19 cellular contexts compared by ENCODE assay signal in genomic region chr18:10414293-10414842, GRCh38. TPM values are rescaled to one million over a fixed set of nuclear protein-coding genes. Genes with fewer than 3 reads are reported as not detected.
"Had no signal": no experiment of that assay in that cellular context is flagged by ENCODE, and none has a peak within 500 bp of the region (broad histone marks: within the 10 kb centered on the region; RNA-seq: fewer than 3 reads in every experiment).

No MANE protein-coding gene starts in this region.

- H3K9me3 ChIP-seq: colonic mucosa, esophagus squamous epithelium, psoas muscle, right lobe of liver, thoracic aorta, transverse colon had no signal

- H3K36me3 ChIP-seq: colonic mucosa, esophagus squamous epithelium, right lobe of liver, thoracic aorta, transverse colon had no signal

- H3K4me1 ChIP-seq: colonic mucosa, psoas muscle, right lobe of liver, transverse colon had no signal

- ATAC-seq: natural killer cell treated with Interleukin-12 subunit alpha and Interleukin-12 subunit beta and Interleukin-15 and Interleukin-18, amount 100 ng/mL, for 72 hours; psoas muscle; stimulated activated naive B cell treated with anti-CD40 and anti-IgM and Interleukin-4, amounts not matched to agents 10 μg/mL and 1 μg/mL and 100 μg/mL, for 72 hours; stimulated activated naive CD8-positive, alpha-beta T cell treated with anti-CD3 and anti-CD28 coated beads, Interleukin-15, amount 100 ng/mL, for 72 hours had no signal

- DNase-seq: colonic mucosa; dermis blood vessel endothelial cell; esophagus squamous epithelium; foreskin fibroblast; kidney glomerular epithelial cell; midbrain; psoas muscle; retina; right lobe of liver; stimulated activated CD4-positive, alpha-beta T cell treated with anti-CD3 and anti-CD28 coated beads, Interleukin-15, amount 100 ng/mL, for 24 hours; stimulated activated CD4-positive, alpha-beta T cell treated with anti-CD3 and anti-CD28 coated beads, Interleukin-1b, Interleukin-23, amount 100 ng/mL, for 48 hours; stimulated activated CD4-positive, alpha-beta T cell treated with anti-CD3 and anti-CD28 coated beads, Interleukin-4, amount 100 ng/mL, for 24 hours; stimulated activated naive B cell treated with anti-CD40 and anti-IgM and Interleukin-4, amounts not matched to agents 10 μg/mL and 1 μg/mL and 100 μg/mL, for 72 hours; stimulated activated naive CD8-positive, alpha-beta T cell treated with anti-CD3 and anti-CD28 coated beads, Interleukin-15, amount 100 ng/mL, for 72 hours; transverse colon had no signal

- H3K27ac ChIP-seq: colonic mucosa, hepatocyte, psoas muscle, right lobe of liver, thoracic aorta, transverse colon had no signal

- H3K4me3 ChIP-seq: colonic mucosa, esophagus squamous epithelium, hepatocyte, psoas muscle, right lobe of liver, thoracic aorta, transverse colon had no signal

- H3K27me3 ChIP-seq: colonic mucosa, esophagus squamous epithelium, hepatocyte, right lobe of liver, transverse colon had no signal

RNA-seq across cellular contexts. Expression of gene APCDD1, which starts 40.1 kb away (rescaled TPM):
- total RNA-seq: epithelial cell of proximal tubule; natural killer cell treated with Interleukin-12 subunit alpha and Interleukin-12 subunit beta and Interleukin-15 and Interleukin-18, amount 100 ng/mL, for 72 hours had no signal
